ENCODE assay signal across 9 cellular contexts in the genomic region with DNA sequence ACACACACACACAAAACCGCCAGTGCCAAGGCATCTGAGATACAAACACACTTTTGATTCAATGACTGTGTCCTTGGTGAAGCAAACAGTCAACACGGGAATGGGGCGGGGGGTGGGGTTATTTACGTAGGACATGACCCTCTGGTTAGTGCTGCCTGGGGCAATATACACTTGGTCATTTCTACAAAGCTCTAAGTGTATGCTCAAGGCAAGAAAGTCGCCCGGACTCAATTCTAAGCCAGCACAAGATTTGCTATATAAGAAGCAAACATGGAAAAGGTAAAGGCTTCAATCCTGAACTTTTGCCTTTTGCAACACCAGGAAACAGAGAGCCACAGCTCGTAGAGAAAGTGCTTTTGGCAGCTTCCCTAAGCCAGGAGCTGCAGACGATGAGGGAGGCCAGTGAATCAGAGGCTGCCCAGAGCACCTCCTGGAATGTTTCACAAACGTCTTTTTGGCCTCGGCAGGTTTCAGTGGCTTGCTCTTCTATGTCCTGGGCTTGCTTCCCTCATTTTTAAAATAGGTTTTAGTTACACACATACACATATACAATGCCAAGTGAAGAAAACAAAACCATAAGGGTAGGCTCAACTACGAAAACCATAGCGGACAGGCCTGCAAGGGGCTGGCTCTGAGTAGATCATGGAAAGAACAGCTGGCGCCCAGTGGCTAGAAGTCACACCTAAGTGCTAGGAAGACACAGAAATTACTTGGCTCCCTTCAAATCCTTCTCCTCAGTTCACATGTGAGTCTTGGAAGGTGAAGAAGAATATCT.
A peak's percentile ranks its signal among the peaks of the same experiment; 100 is the strongest.
DNase-seq lines count a peak whose midpoint lies in the region; ATAC-seq and TF ChIP-seq lines count a peak whose summit lies in the region.
"Had no signal": no experiment of that assay in that cellular context is flagged by ENCODE, and none has a peak within 500 bp of the region (broad histone marks: within the 10 kb centered on the region; RNA-seq: fewer than 3 reads in every experiment).

No MANE protein-coding gene starts in this region.

- no peak for TF ChIP-seq RAD21 in liver (IDR thresholded peaks at IDR 0.05)

- peak in 1 of 2 donors; percentile 33 for TF ChIP-seq EP300 in tibial nerve (IDR thresholded peaks at IDR 0.05)

- H3K36me3 ChIP-seq in MG63: peaks cover 49% of the 10 kb centered on the region
- H3K36me3 ChIP-seq in colonic mucosa: no peaks in the 10 kb centered on the region
- no peaks in the 10 kb centered on the region for H3K36me3 ChIP-seq in liver (ENCODE audit: control insufficient read depth in 4 of 4, insufficient read depth in 3 of 4, low read depth in 1 of 4, low read length in 3 of 4)
- H3K36me3 ChIP-seq in tibial nerve: no peaks in the 10 kb centered on the region

- WGBS in liver: 37% methylated on average over 13 of the region's 13 CpGs
- 41 to 42% methylated on average over 13 of the region's 13 CpGs for WGBS in tibial nerve, 2 donors

- H3K27ac ChIP-seq in colonic mucosa (peak overlapping the region; percentile 48), liver (ENCODE audit: low read depth in 1 of 2, low read length in 2 of 2) (peak overlapping the region; percentile 55 to 69), tibial nerve (peak overlapping the region; percentile 13 to 84 (median 35))
- H3K27ac ChIP-seq: parathyroid adenoma had no signal

- H3K27me3 ChIP-seq in MG63 (no peaks in the 10 kb centered on the region), colonic mucosa (no peaks in the 10 kb centered on the region), liver (ENCODE audit: control insufficient read depth in 4 of 4, insufficient read depth in 4 of 4, low read length in 3 of 4) (no peaks in the 10 kb centered on the region), tibial nerve (no peaks in the 10 kb centered on the region)

- DNase-seq in MG63: peak; percentile 91
- peak; percentile 24 for DNase-seq in colonic mucosa
- no peak for DNase-seq in tibial nerve (ENCODE audit: low spot score in 2 of 2)
- DNase-seq in OCI-M1 (lab: John Stamatoyannopoulos, UW): no peak
- DNase-seq in NCI-H345 (lab: John Stamatoyannopoulos, UW): no peak

- intact Hi-C loops in colonic mucosa (cut with DNase I): no loop called here

- H3K9ac ChIP-seq in colonic mucosa (ENCODE audit: low read depth in 2 of 2, low read length in 2 of 2) (no peak overlapping the region), liver (ENCODE audit: low read depth in 1 of 2, low read length in 2 of 2) (no peak overlapping the region)
- H3K9ac ChIP-seq: parathyroid adenoma had no signal

- TF ChIP-seq POLR2A in tibial nerve (IDR thresholded peaks at IDR 0.05): no peak

- ATAC-seq in HG02642 (IDR thresholded peaks at IDR 0.05; ENCODE audit: poor library complexity, unreplicated experiment) (no peak), GM18520 (IDR thresholded peaks at IDR 0.05; ENCODE audit: unreplicated experiment) (no peak)

- H3K9me3 ChIP-seq in MG63 (no peaks in the 10 kb centered on the region), colonic mucosa (no peaks in the 10 kb centered on the region), liver (ENCODE audit: control insufficient read depth in 4 of 4, low read length in 3 of 4) (no peaks in the 10 kb centered on the region), tibial nerve (no peaks in the 10 kb centered on the region)

- no peak for TF ChIP-seq CTCF in colonic mucosa (IDR thresholded peaks at IDR 0.05)
- no peak for TF ChIP-seq CTCF in liver (IDR thresholded peaks at IDR 0.05; ENCODE audit: low read depth, low read length, missing input control)
- TF ChIP-seq CTCF in tibial nerve (IDR thresholded peaks at IDR 0.05): no peak

- H3K4me3 ChIP-seq in MG63 (peak overlapping the region; percentile 15), colonic mucosa (no peak overlapping the region), liver (ENCODE audit: low read depth in 1 of 3, low read length in 3 of 3) (peak overlapping the region; percentile 29 to 45 (median 34)), tibial nerve (no peak overlapping the region)

- H3K4me1 ChIP-seq in colonic mucosa (no peaks in the 10 kb centered on the region), liver (ENCODE audit: control insufficient read depth in 4 of 4, insufficient read depth in 4 of 4, low read length in 3 of 4) (peaks cover 1 to 19% (median 7%) of the 10 kb centered on the region in 4 donors), tibial nerve (peaks cover 0 to 64% (median 16%) of the 10 kb centered on the region in 4 donors)
- H3K4me1 ChIP-seq: parathyroid adenoma had no signal

TF ChIP-seq in liver, 16 proteins besides CTCF, POLR2A, EP300 and RAD21:
- no peak for TF ChIP-seq EGR1 (IDR thresholded peaks at IDR 0.05; ENCODE audit: low read depth in 2 of 2)
- TF ChIP-seq, protein P1, sequence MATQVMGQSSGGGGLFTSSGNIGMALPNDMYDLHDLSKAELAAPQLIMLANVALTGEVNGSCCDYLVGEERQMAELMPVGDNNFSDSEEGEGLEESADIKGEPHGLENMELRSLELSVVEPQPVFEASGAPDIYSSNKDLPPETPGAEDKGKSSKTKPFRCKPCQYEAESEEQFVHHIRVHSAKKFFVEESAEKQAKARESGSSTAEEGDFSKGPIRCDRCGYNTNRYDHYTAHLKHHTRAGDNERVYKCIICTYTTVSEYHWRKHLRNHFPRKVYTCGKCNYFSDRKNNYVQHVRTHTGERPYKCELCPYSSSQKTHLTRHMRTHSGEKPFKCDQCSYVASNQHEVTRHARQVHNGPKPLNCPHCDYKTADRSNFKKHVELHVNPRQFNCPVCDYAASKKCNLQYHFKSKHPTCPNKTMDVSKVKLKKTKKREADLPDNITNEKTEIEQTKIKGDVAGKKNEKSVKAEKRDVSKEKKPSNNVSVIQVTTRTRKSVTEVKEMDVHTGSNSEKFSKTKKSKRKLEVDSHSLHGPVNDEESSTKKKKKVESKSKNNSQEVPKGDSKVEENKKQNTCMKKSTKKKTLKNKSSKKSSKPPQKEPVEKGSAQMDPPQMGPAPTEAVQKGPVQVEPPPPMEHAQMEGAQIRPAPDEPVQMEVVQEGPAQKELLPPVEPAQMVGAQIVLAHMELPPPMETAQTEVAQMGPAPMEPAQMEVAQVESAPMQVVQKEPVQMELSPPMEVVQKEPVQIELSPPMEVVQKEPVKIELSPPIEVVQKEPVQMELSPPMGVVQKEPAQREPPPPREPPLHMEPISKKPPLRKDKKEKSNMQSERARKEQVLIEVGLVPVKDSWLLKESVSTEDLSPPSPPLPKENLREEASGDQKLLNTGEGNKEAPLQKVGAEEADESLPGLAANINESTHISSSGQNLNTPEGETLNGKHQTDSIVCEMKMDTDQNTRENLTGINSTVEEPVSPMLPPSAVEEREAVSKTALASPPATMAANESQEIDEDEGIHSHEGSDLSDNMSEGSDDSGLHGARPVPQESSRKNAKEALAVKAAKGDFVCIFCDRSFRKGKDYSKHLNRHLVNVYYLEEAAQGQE (IDR thresholded peaks at IDR 0.05): peak; percentile 24
- peak; percentile 68 to 74 for TF ChIP-seq RXRA (IDR thresholded peaks at IDR 0.05)
- peak; percentile 63 for TF ChIP-seq SP1 (IDR thresholded peaks at IDR 0.05)
- TF ChIP-seq FOXA2 (IDR thresholded peaks at IDR 0.05): no peak
- TF ChIP-seq, protein P2, sequence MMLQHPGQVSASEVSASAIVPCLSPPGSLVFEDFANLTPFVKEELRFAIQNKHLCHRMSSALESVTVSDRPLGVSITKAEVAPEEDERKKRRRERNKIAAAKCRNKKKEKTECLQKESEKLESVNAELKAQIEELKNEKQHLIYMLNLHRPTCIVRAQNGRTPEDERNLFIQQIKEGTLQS (IDR thresholded peaks at IDR 0.05): peak; percentile 17
- peak; percentile 32 to 53 for TF ChIP-seq HNF4A (conservative IDR thresholded peaks at IDR 0.05)
- peak; percentile 23 to 47 for TF ChIP-seq JUND (IDR thresholded peaks at IDR 0.05)
- TF ChIP-seq, protein P3, sequence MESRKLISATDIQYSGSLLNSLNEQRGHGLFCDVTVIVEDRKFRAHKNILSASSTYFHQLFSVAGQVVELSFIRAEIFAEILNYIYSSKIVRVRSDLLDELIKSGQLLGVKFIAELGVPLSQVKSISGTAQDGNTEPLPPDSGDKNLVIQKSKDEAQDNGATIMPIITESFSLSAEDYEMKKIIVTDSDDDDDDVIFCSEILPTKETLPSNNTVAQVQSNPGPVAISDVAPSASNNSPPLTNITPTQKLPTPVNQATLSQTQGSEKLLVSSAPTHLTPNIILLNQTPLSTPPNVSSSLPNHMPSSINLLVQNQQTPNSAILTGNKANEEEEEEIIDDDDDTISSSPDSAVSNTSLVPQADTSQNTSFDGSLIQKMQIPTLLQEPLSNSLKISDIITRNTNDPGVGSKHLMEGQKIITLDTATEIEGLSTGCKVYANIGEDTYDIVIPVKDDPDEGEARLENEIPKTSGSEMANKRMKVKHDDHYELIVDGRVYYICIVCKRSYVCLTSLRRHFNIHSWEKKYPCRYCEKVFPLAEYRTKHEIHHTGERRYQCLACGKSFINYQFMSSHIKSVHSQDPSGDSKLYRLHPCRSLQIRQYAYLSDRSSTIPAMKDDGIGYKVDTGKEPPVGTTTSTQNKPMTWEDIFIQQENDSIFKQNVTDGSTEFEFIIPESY (IDR thresholded peaks at IDR 0.05): no peak
- peak; percentile 57 for TF ChIP-seq YY1 (IDR thresholded peaks at IDR 0.05)

Comparison
In these comparisons a context has a peak if more than half of its experiments do, and no peak if none do; other contexts are left out.
1. DNase-seq: peak in MG63 (single experiment) and colonic mucosa (single experiment); none in tibial nerve (0 of 2), OCI-M1 (single experiment) and NCI-H345 (single experiment).
2. H3K4me3 ChIP-seq: peak in MG63 (single experiment) and liver (3 of 3); none in colonic mucosa (single experiment) and tibial nerve (0 of 4).
3. Peak in every context shown above with its lines, with median percentiles within 50 percentile points of each other: H3K27ac ChIP-seq.